Comparison of ENCODE assay signal across 7 cellular contexts in genomic region chr2:241595600-241596140, GRCh38. TPM values are rescaled to one million over a fixed set of nuclear protein-coding genes. Genes with fewer than 3 reads are reported as not detected.
A peak's percentile ranks its signal among the peaks of the same experiment; 100 is the strongest.
DNase-seq lines count a peak whose midpoint lies in the region; ATAC-seq and TF ChIP-seq lines count a peak whose summit lies in the region.
"Had no signal": no experiment of that assay in that cellular context is flagged by ENCODE, and none has a peak within 500 bp of the region (broad histone marks: within the 10 kb centered on the region; RNA-seq: fewer than 3 reads in every experiment).

No MANE protein-coding gene starts in this region.

- H3K9me3 Mint-ChIP-seq in glutamatergic neuron (ENCODE audit: unreplicated experiment), result peaks cover 2% of the 10 kb centered on the region

- no peaks in the 10 kb centered on the region for H3K27me3 Mint-ChIP-seq in glutamatergic neuron (ENCODE audit: unreplicated experiment)

- intact Hi-C loops in A673 (cut with micrococcal nuclease; ENCODE audit: unreplicated experiment), result no loop called here
- intact Hi-C loops in HCT116 (cut with micrococcal nuclease), result no loop called here

- TF ChIP-seq CTCF in A673 (conservative IDR thresholded peaks at IDR 0.05; ENCODE audit: low read depth, low read length), result peak; percentile 38
- TF ChIP-seq CTCF in HCT116 (IDR thresholded peaks at IDR 0.05 in 2 of 3, conservative IDR thresholded peaks at IDR 0.05 in 1 of 3; ENCODE audit: borderline replicate concordance in 1 of 3, insufficient read depth in 1 of 3, low read depth in 2 of 3, low read length in 2 of 3), result peak in 2 of 3 experiments; percentile 33 to 37; a peak in 3 of 6 replicates
- TF ChIP-seq CTCF in glutamatergic neuron (IDR thresholded peaks at IDR 0.05; ENCODE audit: partially characterized antibody, unreplicated experiment), result no peak

- no peak for TF ChIP-seq RAD21 in HCT116 (IDR thresholded peaks at IDR 0.05; ENCODE audit: low read depth)

- no peaks in the 10 kb centered on the region; the same call in 1 of the 2 replicates for H3K79me2 ChIP-seq in HCT116 (ENCODE audit: insufficient read depth, low read length)

- no peaks in the 10 kb centered on the region for H3K36me3 Mint-ChIP-seq in glutamatergic neuron (ENCODE audit: unreplicated experiment)

- no peak overlapping the region for H3K4me3 Mint-ChIP-seq in glutamatergic neuron (ENCODE audit: unreplicated experiment)

- RAD21 ChIA-PET in HCT116 (lab: Charles Lee; ENCODE audit: low non-redundant PET in 1 of 2, low total read pairs in 2 of 2, uncharacterized antibody in 2 of 2, unreplicated experiment in 2 of 2), result interaction anchor here in 1 of 2 experiments (0.5 kb wide), 1 partner anchor 33 kb away, joined by 4 read pairs; no protein-coding TSS in a partner anchor

- H3K9me3 ChIP-seq in A673 (ENCODE audit: low read depth, low read length, poor library complexity, severe bottlenecking) (no peaks in the 10 kb centered on the region), HCT116 (ENCODE audit: control insufficient read depth in 1 of 2, insufficient read depth in 1 of 2, low read depth in 1 of 2, low read length in 2 of 2) (no peaks in the 10 kb centered on the region)
- H3K9me3 ChIP-seq: prostate gland had no signal

- CTCF ChIA-PET in A673 (lab: Charles Lee), result interaction anchor here (0.5 to 0.6 kb wide), 2 partner anchors 214 to 359 kb away, joined by 5 to 11 read pairs; no protein-coding TSS in a partner anchor
- CTCF ChIA-PET in HCT116 (lab: Charles Lee), result interaction anchor here (0.6 kb wide), 1 partner anchor 955 kb away, joined by 5 read pairs; no protein-coding TSS in a partner anchor

- H3K27me3 ChIP-seq in A673 (replicated peaks; ENCODE audit: insufficient read depth, low read depth, low read length, poor library complexity), result no peaks in the 10 kb centered on the region
- no peaks in the 10 kb centered on the region for H3K27me3 ChIP-seq in HCT116 (ENCODE audit: insufficient read depth, low read length)

- no peak overlapping the region for H3K27ac ChIP-seq in A673 (ENCODE audit: low read depth, low read length, poor library complexity, severe bottlenecking)
- H3K27ac ChIP-seq in HCT116 (ENCODE audit: low read depth, low read length), result no peak overlapping the region
- H3K27ac ChIP-seq: prostate gland had no signal

- no peaks in the 10 kb centered on the region for H4K20me1 ChIP-seq in HCT116 (ENCODE audit: insufficient read depth)

- ATAC-seq in HCT116 (peak; percentile 81), GM19023 (IDR thresholded peaks at IDR 0.05; ENCODE audit: unreplicated experiment) (no peak), HG03565 (IDR thresholded peaks at IDR 0.05; ENCODE audit: unreplicated experiment) (no peak)

- no peak overlapping the region for H2AFZ ChIP-seq in HCT116 (ENCODE audit: low read depth, low read length, poor library complexity, severe bottlenecking)

- POLR2A ChIA-PET in A673 (lab: Charles Lee; ENCODE audit: low non-redundant PET), result interaction anchor here (0.7 kb wide), 1 partner anchor 33 kb away, joined by 4 read pairs; no protein-coding TSS in a partner anchor
- POLR2A ChIA-PET in HCT116 (lab: Charles Lee), result no interaction called here

- H3K27ac Mint-ChIP-seq in glutamatergic neuron (ENCODE audit: unreplicated experiment), result no peak overlapping the region

- no peaks in the 10 kb centered on the region for H3K4me1 ChIP-seq in A673 (ENCODE audit: insufficient read depth, low read length, poor library complexity, severe bottlenecking)
- no peaks in the 10 kb centered on the region for H3K4me1 ChIP-seq in HCT116 (ENCODE audit: control insufficient read depth in 1 of 2, insufficient read depth in 2 of 2, low read length in 2 of 2)
- H3K4me1 ChIP-seq: prostate gland had no signal

- no peak overlapping the region for H3K9ac ChIP-seq in HCT116 (ENCODE audit: low read length)

- DNase-seq in A673 (ENCODE audit: low spot score), result no peak
- DNase-seq in HCT116 (ENCODE audit: low read depth, low spot score), result no peak
- DNase-seq in erythroblast (lab: John Stamatoyannopoulos, UW), result peak; percentile 24 to 35
- DNase-seq in glutamatergic neuron, result no peak

- BruUV-seq in A673 (replicated peaks; lab: Mats Ljungman, UMichigan) (no TSS peak), HCT116 (replicated peaks; lab: Mats Ljungman, UMichigan) (no TSS peak)

- H3K9me2 ChIP-seq in HCT116 (ENCODE audit: insufficient read depth), result no peaks in the 10 kb centered on the region

- TF ChIP-seq POLR2A in HCT116 (IDR thresholded peaks at IDR 0.05; ENCODE audit: borderline replicate concordance, extremely low read depth, insufficient read depth, insufficient read length) (no peak), erythroblast (IDR thresholded peaks at IDR 0.05; ENCODE audit: low read length) (no peak)

- no peak overlapping the region for H3K4me2 ChIP-seq in HCT116 (ENCODE audit: low read length)

- peaks cover 11% of the 10 kb centered on the region for H3K4me1 Mint-ChIP-seq in glutamatergic neuron (ENCODE audit: low read depth, unreplicated experiment)

- peaks cover 18% of the 10 kb centered on the region for H3K36me3 ChIP-seq in A673 (ENCODE audit: insufficient read depth, low read length, poor library complexity, severe bottlenecking)
- peaks cover 5 to 8% of the 10 kb centered on the region in 2 experiments; a peak in 3 of 4 replicates for H3K36me3 ChIP-seq in HCT116 (ENCODE audit: control insufficient read depth in 1 of 2, insufficient read depth in 2 of 2, low read length in 2 of 2)
- H3K36me3 ChIP-seq: prostate gland had no signal

- H3K4me3 ChIP-seq in A673 (ENCODE audit: low read depth, low read length, poor library complexity, severe bottlenecking) (no peak overlapping the region), HCT116 (replicated peaks in 1 of 2; ENCODE audit: low read depth in 1 of 2, low read length in 2 of 2) (no peak overlapping the region)
- H3K4me3 ChIP-seq: prostate gland had no signal

TF ChIP-seq in HCT116, 20 proteins besides CTCF, POLR2A, EP300 and RAD21:
- TF ChIP-seq JUND (IDR thresholded peaks at IDR 0.05) (no peak), CBX3 (IDR thresholded peaks at IDR 0.05; ENCODE audit: low read depth) (no peak), ZFX (IDR thresholded peaks at IDR 0.05) (no peak), SRF (IDR thresholded peaks at IDR 0.05; ENCODE audit: low read depth) (no peak), SP1 (IDR thresholded peaks at IDR 0.05; ENCODE audit: low read depth) (no peak), MAX (IDR thresholded peaks at IDR 0.05) (no peak), ZNF274 (IDR thresholded peaks at IDR 0.05; ENCODE audit: low read depth, low read length) (no peak), ELF1 (IDR thresholded peaks at IDR 0.05; ENCODE audit: borderline replicate concordance, low read depth) (no peak), SIN3A (IDR thresholded peaks at IDR 0.05; ENCODE audit: low read depth) (no peak), ZBTB33 (IDR thresholded peaks at IDR 0.05; ENCODE audit: extremely low read depth, insufficient replicate concordance, low read length) (no peak), EZH2phosphoT487 (IDR thresholded peaks at IDR 0.05; ENCODE audit: borderline replicate concordance) (no peak), EZH2 (IDR thresholded peaks at IDR 0.05) (no peak), CEBPB (IDR thresholded peaks at IDR 0.05; ENCODE audit: low read depth) (no peak), EGR1 (IDR thresholded peaks at IDR 0.05; ENCODE audit: low read depth) (no peak)
TF ChIP-seq in HCT116: peak in this region for 0.

RNA-seq across cellular contexts. Expression of gene BOK, which starts 37.1 kb away (rescaled TPM):
- total RNA-seq in A673 (2021) (2.7 and 4.0 TPM in 2 replicates), HCT116 (2021; ENCODE audit: unreplicated experiment) (41.5 TPM), glutamatergic neuron (ENCODE audit: unreplicated experiment) (13.8 TPM)
- polyA plus RNA-seq in HCT116 (2012), result 22.5 and 24.3 TPM in 2 replicates

RNA-seq across cellular contexts. Expression of gene THAP4, which starts 41.3 kb away (rescaled TPM):
- 82.0 and 84.9 TPM in 2 replicates for total RNA-seq in A673 (2021)
- total RNA-seq in HCT116 (2021; ENCODE audit: unreplicated experiment), result 71.2 TPM
- 99.6 and 107 TPM in 2 replicates for polyA plus RNA-seq in HCT116 (2012)
- 32.4 TPM for total RNA-seq in glutamatergic neuron (ENCODE audit: unreplicated experiment)

RNA-seq across cellular contexts. Expression of gene ATG4B, which starts 41.8 kb away (rescaled TPM):
- 102 and 122 TPM in 2 replicates for total RNA-seq in A673 (2021)
- 87.4 TPM for total RNA-seq in HCT116 (2021; ENCODE audit: unreplicated experiment)
- polyA plus RNA-seq in HCT116 (2012), result 85.0 and 104 TPM in 2 replicates
- 115 TPM for total RNA-seq in glutamatergic neuron (ENCODE audit: unreplicated experiment)

Comparison
In these comparisons a context has a peak if more than half of its experiments do, and no peak if none do; other contexts are left out.
1. DNase-seq: peak in erythroblast (2 of 2); none in A673 (single experiment), HCT116 (single experiment) and glutamatergic neuron (single experiment).